Comparison of ENCODE assay signal across 9 cellular contexts in genomic region chr1:159214149-159214760, GRCh38. TPM values are rescaled to one million over a fixed set of nuclear protein-coding genes. Genes with fewer than 3 reads are reported as not detected.
A peak's percentile ranks its signal among the peaks of the same experiment; 100 is the strongest.
DNase-seq lines count a peak whose midpoint lies in the region; ATAC-seq and TF ChIP-seq lines count a peak whose summit lies in the region.
"Had no signal": no experiment of that assay in that cellular context is flagged by ENCODE, and none has a peak within 500 bp of the region (broad histone marks: within the 10 kb centered on the region; RNA-seq: fewer than 3 reads in every experiment).

No MANE protein-coding gene starts in this region.

- H3K36me3 ChIP-seq in CD4-positive, alpha-beta memory T cell (ENCODE audit: insufficient read depth, low read length): no peaks in the 10 kb centered on the region
- no peaks in the 10 kb centered on the region for H3K36me3 ChIP-seq in esophagus muscularis mucosa
- H3K36me3 ChIP-seq: SJSA1 had no signal

- POLR2A ChIA-PET in CD4-positive, alpha-beta memory T cell (lab: Charles Lee; ENCODE audit: partially characterized antibody): no interaction called here

- H3K9me3 ChIP-seq in CD4-positive, alpha-beta memory T cell (ENCODE audit: control insufficient read depth in 1 of 2, low read length in 2 of 2): no peaks in the 10 kb centered on the region
- H3K9me3 ChIP-seq in esophagus muscularis mucosa: no peaks in the 10 kb centered on the region
- H3K9me3 ChIP-seq: SJSA1 had no signal

- TF ChIP-seq CTCF in esophagus muscularis mucosa (IDR thresholded peaks at IDR 0.05) (peak; percentile 77 to 90 (median 79)), lower leg skin (IDR thresholded peaks at IDR 0.05) (no peak)

- H3K27me3 Mint-ChIP-seq in CD4-positive, alpha-beta memory T cell: peaks cover 24 to 38% of the 10 kb centered on the region in 2 donors

- peak; percentile 69 for ATAC-seq in GM19035 (IDR thresholded peaks at IDR 0.05; ENCODE audit: unreplicated experiment)
- no peak for ATAC-seq in GM18873 (IDR thresholded peaks at IDR 0.05; ENCODE audit: low FRiP score, unreplicated experiment)

- no peaks in the 10 kb centered on the region for H3K9me3 Mint-ChIP-seq in CD4-positive, alpha-beta memory T cell

- no peak overlapping the region for H3K4me3 Mint-ChIP-seq in CD4-positive, alpha-beta memory T cell

- TF ChIP-seq POLR2A in esophagus muscularis mucosa (IDR thresholded peaks at IDR 0.05; ENCODE audit: low read depth) (no peak), lower leg skin (IDR thresholded peaks at IDR 0.05) (no peak)

- H3K4me1 Mint-ChIP-seq in CD4-positive, alpha-beta memory T cell: peaks cover 0 to 3% (median 0%) of the 10 kb centered on the region in 4 donors

- intact Hi-C loops in CD4-positive, alpha-beta memory T cell (cut with micrococcal nuclease): loop anchor here (1.0 to 5.0 kb wide), 2 partner anchors 82 to 793 kb away; no protein-coding TSS in a partner anchor
- intact Hi-C loops in esophagus muscularis mucosa (cut with DNase I) (loop anchor here (2.0 kb wide), 1 partner anchor 53 kb away; no protein-coding TSS in a partner anchor), lower leg skin (cut with DNase I; ENCODE audit: low total_unique reads) (no loop called here)

- peak in 4 of 5 donors; percentile 12 to 27 (median 26) for DNase-seq in CD4-positive, alpha-beta memory T cell
- DNase-seq in NAMALWA (ENCODE audit: low spot score): peak; percentile 72
- peak; percentile 6 to 29 for DNase-seq in activated CD4-positive, alpha-beta T cell treated with anti-CD3 and anti-CD28 coated beads for 4 hours
- peak; percentile 89 for DNase-seq in esophagus muscularis mucosa (ENCODE audit: extremely low spot score)
- peak; percentile 23 for DNase-seq in occipital lobe (lab: John Stamatoyannopoulos, UW)
- no peak for DNase-seq in lower leg skin (ENCODE audit: low spot score in 2 of 2)

- WGBS in esophagus muscularis mucosa: 2% methylated on average over 5 of the region's 5 CpGs
- 6 to 9% methylated on average over 5 of the region's 5 CpGs for WGBS in lower leg skin, 2 donors

- CTCF ChIA-PET in CD4-positive, alpha-beta memory T cell (lab: Charles Lee; ENCODE audit: partially characterized antibody): interaction anchor here (0.9 to 5.9 kb wide), 25 partner anchors 9 to 1267 kb away, joined by 3 to 65 read pairs (median 6); no protein-coding TSS in a partner anchor

- H3K27me3 ChIP-seq in CD4-positive, alpha-beta memory T cell (ENCODE audit: insufficient read depth, low read length): peaks cover 7% of the 10 kb centered on the region
- peaks cover 0 to 56% (median 2%) of the 10 kb centered on the region in 4 donors for H3K27me3 ChIP-seq in esophagus muscularis mucosa

- H3K36me3 Mint-ChIP-seq in CD4-positive, alpha-beta memory T cell: no peaks in the 10 kb centered on the region

- H3K4me3 ChIP-seq in CD4-positive, alpha-beta memory T cell (ENCODE audit: low read length in 2 of 2): no peak overlapping the region
- H3K4me3 ChIP-seq in esophagus muscularis mucosa: no peak overlapping the region
- no peak overlapping the region for H3K4me3 ChIP-seq in lower leg skin (ENCODE audit: low read depth, poor library complexity, severe bottlenecking)
- H3K4me3 ChIP-seq: SJSA1 had no signal

- H3K4me1 ChIP-seq in CD4-positive, alpha-beta memory T cell (ENCODE audit: insufficient read depth, low read length): no peaks in the 10 kb centered on the region
- H3K4me1 ChIP-seq in esophagus muscularis mucosa: no peaks in the 10 kb centered on the region
- H3K4me1 ChIP-seq: SJSA1 had no signal

- no peak overlapping the region for H3K27ac Mint-ChIP-seq in CD4-positive, alpha-beta memory T cell

- TF ChIP-seq EP300 in esophagus muscularis mucosa (IDR thresholded peaks at IDR 0.05): no peak

- H3K27ac ChIP-seq in CD4-positive, alpha-beta memory T cell (ENCODE audit: low read depth, low read length): no peak overlapping the region
- no peak overlapping the region for H3K27ac ChIP-seq in esophagus muscularis mucosa (replicated peaks in 1 of 4)
- H3K27ac ChIP-seq: SJSA1 had no signal

RNA-seq across cellular contexts. Expression of gene ACKR1, which starts 9.6 kb away (rescaled TPM):
- total RNA-seq in CD4-positive, alpha-beta memory T cell: not detected
- not detected for polyA plus RNA-seq in CD4-positive, alpha-beta memory T cell
- total RNA-seq in esophagus muscularis mucosa: 100 to 1,000 TPM in 2 of 4 donors, 10 to 100 TPM in 2; 31.1 to 315 (median 128) TPM
- 0.62 TPM for total RNA-seq in occipital lobe
- 100 to 1,000 TPM in 1 of 4 donors, 10 to 100 TPM in 3; 17.4 to 104 (median 46.9) TPM for total RNA-seq in lower leg skin
- total RNA-seq: SJSA1 had no signal

RNA-seq across cellular contexts. Expression of gene CADM3, which starts 42.8 kb away (rescaled TPM):
- total RNA-seq in CD4-positive, alpha-beta memory T cell: not detected
- not detected for polyA plus RNA-seq in CD4-positive, alpha-beta memory T cell
- total RNA-seq in esophagus muscularis mucosa (10 to 100 TPM; 10.8 to 24.7 (median 20.4) TPM), occipital lobe (112 TPM), lower leg skin (10 to 100 TPM in 1 of 4 donors, 1 to 10 TPM in 3; 2.6 to 11.0 (median 6.6) TPM)
- total RNA-seq: SJSA1 had no signal

Comparison
In these comparisons a context has a peak if more than half of its experiments do, and no peak if none do; other contexts are left out.
1. DNase-seq: peak in CD4-positive, alpha-beta memory T cell (4 of 5), NAMALWA (single experiment), activated CD4-positive, alpha-beta T cell treated with anti-CD3 and anti-CD28 coated beads for 4 hours (2 of 2), esophagus muscularis mucosa (single experiment) and occipital lobe (single experiment); none in lower leg skin (0 of 2).
2. CTCF ChIP-seq: peak in esophagus muscularis mucosa (3 of 3); none in lower leg skin (0 of 3).
3. RNA of gene ACKR1, which starts 9.6 kb away (total RNA-seq): 31.1 to 315 TPM in esophagus muscularis mucosa and 17.4 to 104 TPM in lower leg skin; 0.62 TPM in occipital lobe (single experiment) and not detected in CD4-positive, alpha-beta memory T cell; every median in the first group is over 10 times any median in the second.